In genomic region chr6:158570681-158570962, GRCh38 we compare ENCODE assay signal across 1 cellular context.
TF ChIP-seq lines count a peak whose summit lies in the region.

No MANE protein-coding gene starts in this region.

TF ChIP-seq in GM23338, 12 proteins besides CTCF, POLR2A, EP300 and RAD21 (continued from another document):
- no peak for TF ChIP-seq ETS1 (IDR thresholded peaks at IDR 0.05)
- TF ChIP-seq ZNF114 (CRISPR knock-in tag; IDR thresholded peaks at IDR 0.05), result no peak
- no peak for TF ChIP-seq EZH2phosphoT487 (IDR thresholded peaks at IDR 0.05; ENCODE audit: unreplicated experiment)
- TF ChIP-seq JUNB (IDR thresholded peaks at IDR 0.05; ENCODE audit: unreplicated experiment), result no peak
- no peak for TF ChIP-seq ZNF331 (CRISPR knock-in tag; IDR thresholded peaks at IDR 0.05; ENCODE audit: low read depth)
- TF ChIP-seq CREB1 (CRISPR knock-in tag; IDR thresholded peaks at IDR 0.05; ENCODE audit: low read depth), result no peak
- TF ChIP-seq POLR2AphosphoS5 (IDR thresholded peaks at IDR 0.05; ENCODE audit: low read depth), result no peak
- no peak for TF ChIP-seq EZH2 (IDR thresholded peaks at IDR 0.05; ENCODE audit: low read depth, unreplicated experiment)
- TF ChIP-seq ZNF462 (CRISPR knock-in tag; IDR thresholded peaks at IDR 0.05), result no peak
